Comparison of ENCODE assay signal across 38 cellular contexts in genomic region chr5:40875958-40876357, GRCh38. TPM values are rescaled to one million over a fixed set of nuclear protein-coding genes. Genes with fewer than 3 reads are reported as not detected.
"Had no signal": no experiment of that assay in that cellular context is flagged by ENCODE, and none has a peak within 500 bp of the region (broad histone marks: within the 10 kb centered on the region; RNA-seq: fewer than 3 reads in every experiment).

No MANE protein-coding gene starts in this region.

- H3K27me3 ChIP-seq: MG63 had no signal

- H3K36me3 ChIP-seq: MG63 had no signal

- H3K27ac ChIP-seq: KMS-11 had no signal

- H3K4me3 ChIP-seq: MG63 had no signal

- H3K4me2 ChIP-seq: KMS-11 had no signal

- DNase-seq: Karpas-422, Kasumi-1, MG63, MM.1S, MV-4-11, NCI-H1048, NCI-H1092, NCI-H1092 treated with DMSO at 0.1 percent for 48 hours, NCI-H1105, NCI-H1105 treated with DMSO at 0.1 percent for 48 hours, NCI-H1417, NCI-H1417 treated with DMSO at 0.1 percent for 48 hours, NCI-H1436, NCI-H1436 treated with DMSO at 0.1 percent for 48 hours, NCI-H146, NCI-H1694, NCI-H1694 treated with DMSO at 0.1 percent for 48 hours, NCI-H187, NCI-H187 treated with DMSO at 0.1 percent for 48 hours, NCI-H1930, NCI-H2029, NCI-H2029 treated with DMSO at 0.1 percent for 48 hours, NCI-H2081, NCI-H2081 treated with DMSO at 0.1 percent for 48 hours, NCI-H2107, NCI-H2171, NCI-H2171 treated with DMSO at 0.1 percent for 48 hours, NCI-H2227 treated with DMSO at 0.1 percent for 48 hours, NCI-H226, NCI-H345, NCI-H446, NCI-H446 treated with DMSO at 0.1 percent for 48 hours, NCI-H510A, NCI-H510A treated with DMSO at 0.1 percent for 48 hours had no signal

- H3K9ac ChIP-seq: KMS-11 had no signal

RNA-seq across cellular contexts. Expression of gene C7, which starts 33.3 kb away (rescaled TPM):
- total RNA-seq: LHCN-M2, MCF 10A, NCI-H460 had no signal
